ENCODE assay signal across 1 cellular context in genomic region chr1:203563291-203563690, GRCh38.
TF ChIP-seq lines count a peak whose summit lies in the region.

No MANE protein-coding gene starts in this region.

TF ChIP-seq in IMR-90, 13 proteins besides CTCF, POLR2A, EP300 and RAD21:
- no peak for TF ChIP-seq CEBPB (IDR thresholded peaks at IDR 0.05; ENCODE audit: low read depth, low read length)
- TF ChIP-seq MAFK (IDR thresholded peaks at IDR 0.05; ENCODE audit: low read depth, low read length), result no peak
- no peak for TF ChIP-seq MXI1 (IDR thresholded peaks at IDR 0.05; ENCODE audit: borderline replicate concordance, low read depth, low read length)
- no peak for TF ChIP-seq RCOR1 (IDR thresholded peaks at IDR 0.05; ENCODE audit: insufficient replicate concordance, low read length)
- TF ChIP-seq RFX5 (IDR thresholded peaks at IDR 0.05; ENCODE audit: low read depth, low read length), result no peak
